1 cellular context compared by ENCODE assay signal in the genomic region with DNA sequence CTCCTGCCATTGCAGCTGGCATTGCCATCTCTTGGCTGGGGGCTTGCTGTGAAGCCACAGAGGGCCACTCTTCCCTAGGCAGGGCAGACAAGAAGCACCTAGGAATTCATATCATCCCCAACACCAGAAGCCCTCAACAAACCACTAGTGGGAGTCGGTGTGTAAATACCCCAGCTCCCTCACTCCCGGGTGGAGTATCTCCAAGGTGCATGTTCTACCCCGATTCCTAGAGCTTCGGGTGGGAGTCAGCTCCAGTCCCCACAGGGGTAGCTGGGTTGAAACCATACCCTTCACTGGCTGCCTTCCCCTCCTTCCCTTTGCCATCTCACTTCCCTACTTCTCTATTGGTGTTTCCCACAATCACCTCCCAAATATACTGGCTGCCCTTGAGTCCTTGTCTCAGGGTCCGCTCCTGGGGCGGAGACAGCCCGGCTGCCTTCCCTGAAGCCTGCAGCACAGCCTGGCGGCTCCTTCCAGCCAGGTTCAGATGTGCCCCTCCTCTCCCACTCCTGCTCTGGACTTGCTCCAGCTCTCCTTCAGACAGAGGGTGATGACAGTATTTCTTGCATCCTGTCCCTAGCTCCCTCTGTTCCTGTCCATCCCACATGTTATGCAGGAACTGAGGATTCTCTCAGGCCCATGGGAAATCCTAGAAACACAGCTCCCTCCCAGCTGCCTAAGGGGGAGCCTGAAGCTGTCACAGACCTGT.
TF ChIP-seq lines count a peak whose summit lies in the region.

No MANE protein-coding gene starts in this region.

TF ChIP-seq in H1, 55 proteins besides CTCF, POLR2A, EP300 and RAD21:
- TF ChIP-seq SRF (IDR thresholded peaks at IDR 0.05; ENCODE audit: low read depth, low read length): no peak
- TF ChIP-seq SIRT6 (IDR thresholded peaks at IDR 0.05; ENCODE audit: low read length): no peak
- no peak for TF ChIP-seq BCL11A (IDR thresholded peaks at IDR 0.05; ENCODE audit: low read depth in 2 of 2, low read length in 2 of 2)
- no peak for TF ChIP-seq TCF12 (IDR thresholded peaks at IDR 0.05; ENCODE audit: low read depth, low read length)
- TF ChIP-seq CTBP2 (IDR thresholded peaks at IDR 0.05; ENCODE audit: borderline replicate concordance, insufficient read depth, insufficient read length, low read length): no peak
- TF ChIP-seq, protein P1, sequence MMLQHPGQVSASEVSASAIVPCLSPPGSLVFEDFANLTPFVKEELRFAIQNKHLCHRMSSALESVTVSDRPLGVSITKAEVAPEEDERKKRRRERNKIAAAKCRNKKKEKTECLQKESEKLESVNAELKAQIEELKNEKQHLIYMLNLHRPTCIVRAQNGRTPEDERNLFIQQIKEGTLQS (IDR thresholded peaks at IDR 0.05; ENCODE audit: insufficient read depth, low read depth, low read length): no peak
- TF ChIP-seq TEAD4 (IDR thresholded peaks at IDR 0.05; ENCODE audit: low read depth, low read length): no peak
- no peak for TF ChIP-seq YY1 (IDR thresholded peaks at IDR 0.05; ENCODE audit: low read depth, low read length)
- TF ChIP-seq CHD2 (IDR thresholded peaks at IDR 0.05; ENCODE audit: low read length): no peak
- no peak for TF ChIP-seq GTF2F1 (IDR thresholded peaks at IDR 0.05; ENCODE audit: borderline replicate concordance, low read depth, low read length)
- TF ChIP-seq RNF2 (IDR thresholded peaks at IDR 0.05; ENCODE audit: borderline replicate concordance, low read depth, low read length, missing control alignments, poor library complexity, severe bottlenecking): no peak
- TF ChIP-seq NRF1 (IDR thresholded peaks at IDR 0.05; ENCODE audit: low read depth, low read length): no peak
- TF ChIP-seq SUZ12 (IDR thresholded peaks at IDR 0.05; ENCODE audit: low read length): no peak
- no peak for TF ChIP-seq RBBP5 (IDR thresholded peaks at IDR 0.05; ENCODE audit: borderline replicate concordance, low read depth, low read length)
- TF ChIP-seq CEBPB (IDR thresholded peaks at IDR 0.05; ENCODE audit: low read depth, low read length): no peak
- TF ChIP-seq RXRA (IDR thresholded peaks at IDR 0.05; ENCODE audit: insufficient read depth, low read depth, low read length): no peak
- no peak for TF ChIP-seq SIX5 (IDR thresholded peaks at IDR 0.05; ENCODE audit: low read depth, low read length)
- no peak for TF ChIP-seq GABPA (IDR thresholded peaks at IDR 0.05; ENCODE audit: borderline replicate concordance, insufficient read depth, low read length)
- TF ChIP-seq BRCA1 (IDR thresholded peaks at IDR 0.05; ENCODE audit: low read depth, low read length): no peak
